In genomic region chr3:177789500-177789899, GRCh38 we compare ENCODE assay signal across 1 cellular context.
TF ChIP-seq lines count a peak whose summit lies in the region.

No MANE protein-coding gene starts in this region.

TF ChIP-seq in IMR-90, 13 proteins besides CTCF, POLR2A, EP300 and RAD21:
- TF ChIP-seq MAZ (IDR thresholded peaks at IDR 0.05; ENCODE audit: borderline replicate concordance, low read depth, low read length), result no peak
- no peak for TF ChIP-seq USF2 (IDR thresholded peaks at IDR 0.05; ENCODE audit: low read depth, low read length)
- TF ChIP-seq BHLHE40 (IDR thresholded peaks at IDR 0.05; ENCODE audit: low read depth, low read length), result no peak
- no peak for TF ChIP-seq RFX5 (IDR thresholded peaks at IDR 0.05; ENCODE audit: low read depth, low read length)
- TF ChIP-seq FOS (IDR thresholded peaks at IDR 0.05; ENCODE audit: low read depth, low read length), result no peak
- no peak for TF ChIP-seq CHD1 (IDR thresholded peaks at IDR 0.05; ENCODE audit: low read depth, low read length)
- no peak for TF ChIP-seq SMC3 (IDR thresholded peaks at IDR 0.05; ENCODE audit: low read depth, low read length)
- TF ChIP-seq RCOR1 (IDR thresholded peaks at IDR 0.05; ENCODE audit: insufficient replicate concordance, low read length), result no peak
- no peak for TF ChIP-seq CEBPB (IDR thresholded peaks at IDR 0.05; ENCODE audit: low read depth, low read length)
- no peak for TF ChIP-seq MAFK (IDR thresholded peaks at IDR 0.05; ENCODE audit: low read depth, low read length)
- no peak for TF ChIP-seq MXI1 (IDR thresholded peaks at IDR 0.05; ENCODE audit: borderline replicate concordance, low read depth, low read length)
- no peak for TF ChIP-seq ELK1 (IDR thresholded peaks at IDR 0.05; ENCODE audit: borderline replicate concordance, low read depth, low read length)
